ENCODE assay signal across 22 cellular contexts in genomic region chr2:30280596-30281434, GRCh38. TPM values are rescaled to one million over a fixed set of nuclear protein-coding genes. Genes with fewer than 3 reads are reported as not detected.
DNase-seq lines count a peak whose midpoint lies in the region; ATAC-seq and TF ChIP-seq lines count a peak whose summit lies in the region.
"Had no signal": no experiment of that assay in that cellular context is flagged by ENCODE, and none has a peak within 500 bp of the region (broad histone marks: within the 10 kb centered on the region; RNA-seq: fewer than 3 reads in every experiment).

No MANE protein-coding gene starts in this region.

- H3K4me3 ChIP-seq in BLaER1 treated with 17β-estradiol and CSF1 and Interleukin-3, amounts not matched to agents 10 nM and 100 nM = no peak overlapping the region
- H3K4me3 ChIP-seq in GM23338 = no peak overlapping the region
- H3K4me3 ChIP-seq: esophagus muscularis mucosa, heart left ventricle, transverse colon had no signal

- DNase-seq in GM23338 (ENCODE audit: low spot score) (no peak), islet precursor cell (peak; percentile 60), putamen (ENCODE audit: low spot score) (peak; percentile 9), NCI-H774 (lab: John Stamatoyannopoulos, UW) (no peak)
- DNase-seq in stimulated activated CD4-positive, alpha-beta T cell treated with anti-CD3 and anti-CD28 coated beads, Interleukin-4, amount 100 ng/mL, for 24 hours = no peak
- DNase-seq: activated CD4-positive, alpha-beta T cell treated with anti-CD3 and anti-CD28 coated beads, Interleukin-2, amount 50 U/mL, for 48 hours; activated naive CD4-positive, alpha-beta T cell treated with anti-CD3 and anti-CD28 coated beads, Interleukin-2, amount 10 ng/mL, durations not matched to agents 7 days and 5 days; CD4-positive, alpha-beta T cell; foreskin keratinocyte; heart left ventricle; mammary epithelial cell; NCI-H187; NCI-H2171 treated with DMSO at 0.1 percent for 48 hours; NCI-H524 treated with DMSO at 0.1 percent for 48 hours; SHP77; small intestine; stimulated activated CD8-positive, alpha-beta memory T cell treated with anti-CD3 and anti-CD28 coated beads, Interleukin-4, amount 100 ng/mL, for 48 hours; transverse colon had no signal

- no peaks in the 10 kb centered on the region; the same call in 2 of the 3 replicates for H3K36me3 Mint-ChIP-seq in GM23338 (ENCODE audit: low read depth)
- H3K36me3 Mint-ChIP-seq: activated naive CD4-positive, alpha-beta T cell treated with anti-CD3 and anti-CD28 coated beads, Interleukin-2, amount 10 ng/mL, durations not matched to agents 7 days and 5 days; WTC11 had no signal

- peaks cover 3% of the 10 kb centered on the region for H3K27me3 Mint-ChIP-seq in GM23338 (ENCODE audit: insufficient read depth, low read depth, poor library complexity)
- H3K27me3 Mint-ChIP-seq: CD4-positive, alpha-beta T cell had no signal

- peaks cover 14 to 30% (median 25%) of the 10 kb centered on the region in 10 experiments for H3K4me1 ChIP-seq in BLaER1 treated with 17β-estradiol and CSF1 and Interleukin-3, amounts not matched to agents 10 nM and 100 nM
- no peaks in the 10 kb centered on the region for H3K4me1 ChIP-seq in GM23338 (ENCODE audit: insufficient read depth)
- H3K4me1 ChIP-seq: foreskin keratinocyte had no signal

- ATAC-seq in GM23338 = no peak
- ATAC-seq in HG03378 (IDR thresholded peaks at IDR 0.05; ENCODE audit: unreplicated experiment) = no peak
- ATAC-seq: foreskin keratinocyte, heart left ventricle, WTC11 had no signal

- peaks cover 0 to 4% (median 0%) of the 10 kb centered on the region in 11 experiments; a peak in 1 of 22 replicates for H4K20me1 ChIP-seq in BLaER1 treated with 17β-estradiol and CSF1 and Interleukin-3, amounts not matched to agents 10 nM and 100 nM
- no peaks in the 10 kb centered on the region for H4K20me1 ChIP-seq in GM23338 (replicated peaks; ENCODE audit: insufficient read depth)

- H3F3A ChIP-seq in GM23338 (replicated peaks; ENCODE audit: low read depth) = no peaks in the 10 kb centered on the region

- peaks cover 0 to 15% (median 0%) of the 10 kb centered on the region in 11 experiments; a peak in 6 of 22 replicates for H3K27me3 ChIP-seq in BLaER1 treated with 17β-estradiol and CSF1 and Interleukin-3, amounts not matched to agents 10 nM and 100 nM
- H3K27me3 ChIP-seq in GM23338 (ENCODE audit: insufficient read depth) = no peaks in the 10 kb centered on the region
- H3K27me3 ChIP-seq: esophagus muscularis mucosa, foreskin keratinocyte, heart left ventricle, transverse colon had no signal

- 0 out of 2 replicates have a peak overlapping the region, but pooled peaks have one; percentile 28 for H2AFZ ChIP-seq in GM23338

- no peaks in the 10 kb centered on the region for H3K36me3 ChIP-seq in BLaER1 treated with 17β-estradiol and CSF1 and Interleukin-3, amounts not matched to agents 10 nM and 100 nM
- H3K36me3 ChIP-seq in GM23338 (ENCODE audit: insufficient read depth) = no peaks in the 10 kb centered on the region
- H3K36me3 ChIP-seq: esophagus muscularis mucosa, heart left ventricle, transverse colon had no signal

- peak overlapping the region in 8 of 11 experiments; percentile 62 to 87 (median 79); a peak in 16 of 22 replicates for H3K4me2 ChIP-seq in BLaER1 treated with 17β-estradiol and CSF1 and Interleukin-3, amounts not matched to agents 10 nM and 100 nM
- H3K4me2 ChIP-seq in GM23338 = no peak overlapping the region

- H3K79me2 ChIP-seq in GM23338 (replicated peaks; ENCODE audit: insufficient read depth) = no peaks in the 10 kb centered on the region

- peaks cover 6% of the 10 kb centered on the region; the same call in 1 of the 2 replicates for H3K9me2 ChIP-seq in GM23338 (ENCODE audit: insufficient read depth)

- H3K9me3 ChIP-seq in BLaER1 treated with 17β-estradiol and CSF1 and Interleukin-3, amounts not matched to agents 10 nM and 100 nM (replicated peaks in 1 of 11) = no peaks in the 10 kb centered on the region
- H3K9me3 ChIP-seq: esophagus muscularis mucosa, heart left ventricle, transverse colon had no signal

- H3K27ac Mint-ChIP-seq in GM23338 = no peak overlapping the region
- H3K27ac Mint-ChIP-seq: activated naive CD4-positive, alpha-beta T cell treated with anti-CD3 and anti-CD28 coated beads, Interleukin-2, amount 10 ng/mL, durations not matched to agents 7 days and 5 days; CD4-positive, alpha-beta T cell; WTC11 had no signal

- no peak for TF ChIP-seq CTCF in GM23338 (conservative IDR thresholded peaks at IDR 0.05; ENCODE audit: low read depth in 2 of 2)

- H3K4me1 Mint-ChIP-seq in GM23338 = peaks cover 7% of the 10 kb centered on the region; the same call in 2 of the 3 replicates

- H3K4me3 Mint-ChIP-seq in GM23338 = no peak overlapping the region
- H3K4me3 Mint-ChIP-seq: activated naive CD4-positive, alpha-beta T cell treated with anti-CD3 and anti-CD28 coated beads, Interleukin-2, amount 10 ng/mL, durations not matched to agents 7 days and 5 days; CD4-positive, alpha-beta T cell; WTC11 had no signal

- H3K9ac ChIP-seq in BLaER1 treated with 17β-estradiol and CSF1 and Interleukin-3, amounts not matched to agents 10 nM and 100 nM = no peak overlapping the region

- no peaks in the 10 kb centered on the region; the same call in 2 of the 3 replicates for H3K9me3 Mint-ChIP-seq in GM23338
- H3K9me3 Mint-ChIP-seq: activated naive CD4-positive, alpha-beta T cell treated with anti-CD3 and anti-CD28 coated beads, Interleukin-2, amount 10 ng/mL, durations not matched to agents 7 days and 5 days; CD4-positive, alpha-beta T cell; WTC11 had no signal

- no peak overlapping the region for H3K27ac ChIP-seq in BLaER1 treated with 17β-estradiol and CSF1 and Interleukin-3, amounts not matched to agents 10 nM and 100 nM
- H3K27ac ChIP-seq in GM23338 (ENCODE audit: low read depth) = no peak overlapping the region
- H3K27ac ChIP-seq: esophagus muscularis mucosa, foreskin keratinocyte, heart left ventricle, transverse colon had no signal

TF ChIP-seq in GM23338, 12 proteins besides CTCF, POLR2A, EP300 and RAD21 (continues in another document):
- TF ChIP-seq STAT1 (IDR thresholded peaks at IDR 0.05; ENCODE audit: unreplicated experiment) (no peak), EZH2phosphoT487 (IDR thresholded peaks at IDR 0.05; ENCODE audit: unreplicated experiment) (no peak), POLR2AphosphoS5 (IDR thresholded peaks at IDR 0.05; ENCODE audit: low read depth) (no peak), REST (IDR thresholded peaks at IDR 0.05; ENCODE audit: unreplicated experiment) (no peak), ZNF114 (CRISPR knock-in tag; IDR thresholded peaks at IDR 0.05) (no peak), JUNB (IDR thresholded peaks at IDR 0.05; ENCODE audit: unreplicated experiment) (no peak), EZH2 (IDR thresholded peaks at IDR 0.05; ENCODE audit: low read depth, unreplicated experiment) (no peak)
- TF ChIP-seq, protein P1, sequence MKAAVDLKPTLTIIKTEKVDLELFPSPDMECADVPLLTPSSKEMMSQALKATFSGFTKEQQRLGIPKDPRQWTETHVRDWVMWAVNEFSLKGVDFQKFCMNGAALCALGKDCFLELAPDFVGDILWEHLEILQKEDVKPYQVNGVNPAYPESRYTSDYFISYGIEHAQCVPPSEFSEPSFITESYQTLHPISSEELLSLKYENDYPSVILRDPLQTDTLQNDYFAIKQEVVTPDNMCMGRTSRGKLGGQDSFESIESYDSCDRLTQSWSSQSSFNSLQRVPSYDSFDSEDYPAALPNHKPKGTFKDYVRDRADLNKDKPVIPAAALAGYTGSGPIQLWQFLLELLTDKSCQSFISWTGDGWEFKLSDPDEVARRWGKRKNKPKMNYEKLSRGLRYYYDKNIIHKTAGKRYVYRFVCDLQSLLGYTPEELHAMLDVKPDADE (IDR thresholded peaks at IDR 0.05) = no peak

RNA-seq across cellular contexts. Expression of gene LBH, which starts 49.5 kb away (rescaled TPM):
- 21.0 and 30.3 TPM in 2 replicates for total RNA-seq in GM23338 (2014; rRNA removed; shearing (Covaris generic))
- 17.5 and 21.1 TPM in 2 replicates for polyA plus RNA-seq in GM23338 (2016; fragmentation: Nextera tagmentation; extraction: Ambion mirVana)

Comparison
In these comparisons a context has a peak if more than half of its experiments do, and no peak if none do; other contexts are left out.
1. DNase-seq: peak in islet precursor cell (single experiment) and putamen (single experiment); none in GM23338 (single experiment), stimulated activated CD4-positive, alpha-beta T cell treated with anti-CD3 and anti-CD28 coated beads, Interleukin-4, amount 100 ng/mL, for 24 hours (single experiment) and NCI-H774 (single experiment).